12 cellular contexts compared by ENCODE assay signal in genomic region chr6:108250240-108250866, GRCh38. TPM values are rescaled to one million over a fixed set of nuclear protein-coding genes. Genes with fewer than 3 reads are reported as not detected.
DNase-seq lines count a peak whose midpoint lies in the region; ATAC-seq, FAIRE-seq and TF ChIP-seq lines count a peak whose summit lies in the region.
"Had no signal": no experiment of that assay in that cellular context is flagged by ENCODE, and none has a peak within 500 bp of the region (broad histone marks: within the 10 kb centered on the region; RNA-seq: fewer than 3 reads in every experiment).

No MANE protein-coding gene starts in this region.

- H3K4me3 ChIP-seq in H1 (ENCODE audit: extremely low read depth in 1 of 4, insufficient read depth in 2 of 4, low read depth in 3 of 4, low read length in 4 of 4) (no peak overlapping the region), upper lobe of right lung (no peak overlapping the region)

- H3K14ac ChIP-seq in H1 (ENCODE audit: insufficient read length) = no peak overlapping the region

- peak; percentile 71 for FAIRE-seq in H1 (lab: Jason Lieb, UNC)

- H3K27me3 ChIP-seq in H1 (replicated peaks in 1 of 4; ENCODE audit: control insufficient read depth in 3 of 4, extremely low read depth in 1 of 4, insufficient read depth in 3 of 4, low read length in 3 of 4) = no peaks in the 10 kb centered on the region
- H3K27me3 ChIP-seq in upper lobe of right lung = no peaks in the 10 kb centered on the region

- peaks cover 0 to 25% of the 10 kb centered on the region in 2 experiments; a peak in 2 of 4 replicates for H3K79me2 ChIP-seq in H1 (ENCODE audit: control insufficient read depth in 1 of 2, insufficient read depth in 2 of 2, low read length in 2 of 2)

- intact Hi-C loops in natural killer cell (cut with micrococcal nuclease) = loop anchor here (10.0 kb wide), 1 partner anchor 274 kb away; no protein-coding TSS in a partner anchor
- intact Hi-C loops in upper lobe of right lung (cut with DNase I) = no loop called here

- no peak overlapping the region for H2BK20ac ChIP-seq in H1 (ENCODE audit: low read length)

- no peak overlapping the region for H3K23ac ChIP-seq in H1 (ENCODE audit: insufficient read length)

- peaks cover 3% of the 10 kb centered on the region; the same call in 1 of the 2 replicates for H3K79me1 ChIP-seq in H1 (ENCODE audit: low read depth, low read length)

- no peak for DNase-seq in natural killer cell
- no peak for DNase-seq in natural killer cell treated with Interleukin-12 subunit alpha and Interleukin-12 subunit beta and Interleukin-15 and Interleukin-18, amount 100 ng/mL, for 72 hours (ENCODE audit: low spot score)
- peak; percentile 76 for DNase-seq in NAMALWA (ENCODE audit: low spot score)
- no peak for DNase-seq in H1 (ENCODE audit: low read depth in 1 of 2, low spot score in 2 of 2)
- DNase-seq in upper lobe of right lung = no peak
- no peak for DNase-seq in activated effector memory CD4-positive, alpha-beta T cell treated with anti-CD3 and anti-CD28 coated beads, Interleukin-2, amount 50 U/mL, for 16 hours
- no peak for DNase-seq in left lobe of liver (ENCODE audit: low spot score)
- DNase-seq in NCI-H2227 (lab: John Stamatoyannopoulos, UW; ENCODE audit: unreplicated experiment) = no peak
- DNase-seq: activated naive CD4-positive, alpha-beta T cell treated with anti-CD3 and anti-CD28 coated beads, Interleukin-2, amount 10 ng/mL, durations not matched to agents 7 days and 5 days; COR-L47 had no signal

- no peak overlapping the region for H3K4ac ChIP-seq in H1 (replicated peaks; ENCODE audit: insufficient read length, low read depth, low read length)

- no peak overlapping the region for H2BK120ac ChIP-seq in H1 (replicated peaks; ENCODE audit: low read depth, low read length)

- ATAC-seq in natural killer cell = peak in 1 of 3 donors; percentile 55
- ATAC-seq in natural killer cell treated with Interleukin-12 subunit alpha and Interleukin-12 subunit beta and Interleukin-15 and Interleukin-18, amount 100 ng/mL, for 72 hours = no peak
- ATAC-seq in upper lobe of right lung = no peak
- ATAC-seq in left lobe of liver = no peak
- ATAC-seq: stimulated activated effector memory CD8-positive, alpha-beta T cell treated with anti-CD3 and anti-CD28 coated beads, Interleukin-12 subunit alpha, Interleukin-12 subunit beta, amount 100 ng/mL, for 72 hours had no signal

- no peaks in the 10 kb centered on the region for H3K9me3 ChIP-seq in H1 (ENCODE audit: insufficient read depth in 2 of 2, low read depth in 1 of 2, low read length in 1 of 2)
- H3K9me3 ChIP-seq in upper lobe of right lung = no peaks in the 10 kb centered on the region

- H3K4me3 Mint-ChIP-seq in natural killer cell = no peak overlapping the region
- no peak overlapping the region for H3K4me3 Mint-ChIP-seq in natural killer cell treated with Interleukin-12 subunit alpha and Interleukin-12 subunit beta and Interleukin-15 and Interleukin-18, amount 100 ng/mL, for 72 hours
- H3K4me3 Mint-ChIP-seq: activated naive CD4-positive, alpha-beta T cell treated with anti-CD3 and anti-CD28 coated beads, Interleukin-2, amount 10 ng/mL, durations not matched to agents 7 days and 5 days; stimulated activated effector memory CD8-positive, alpha-beta T cell treated with anti-CD3 and anti-CD28 coated beads, Interleukin-12 subunit alpha, Interleukin-12 subunit beta, amount 100 ng/mL, for 72 hours; T-helper 1 cell treated with Interleukin-12 subunit alpha and Interleukin-12 subunit beta and Interleukin-4 antibody, amounts not matched to agents 30 μg/mL and 1 μg/mL, for 36 hours had no signal

- no peak overlapping the region for H3K9ac ChIP-seq in H1 (replicated peaks in 1 of 4; ENCODE audit: extremely low read depth in 1 of 4, low read depth in 3 of 4, low read length in 3 of 4)

- H2BK12ac ChIP-seq in H1 (ENCODE audit: low read depth, low read length) = no peak overlapping the region

- TF ChIP-seq CTCF in natural killer cell (IDR thresholded peaks at IDR 0.05) (peak; percentile 29), H1 (IDR thresholded peaks at IDR 0.05; ENCODE audit: control extremely low read depth in 1 of 3, insufficient read depth in 1 of 3, low read depth in 1 of 3, low read length in 3 of 3) (peak in 2 of 3 experiments; percentile 62 to 71; a peak in 3 of 4 replicates), upper lobe of right lung (IDR thresholded peaks at IDR 0.05) (peak; percentile 6)

- no peak overlapping the region for H2BK5ac ChIP-seq in H1 (ENCODE audit: low read depth, low read length)

- 84% methylated on average over 2 of the region's 2 CpGs; no CpG with 5 or more reads in 1 of the 2 experiments for WGBS in H1 (ENCODE audit: extremely low coverage in 1 of 2, insufficient coverage in 1 of 2, insufficient read length in 1 of 2, insufficient replicate concordance in 2 of 2, low coverage in 1 of 2, low lambda C conversion rate in 2 of 2, missing lambda C conversion rate in 1 of 2), 2 experiments

- no peaks in the 10 kb centered on the region for H3K9me3 Mint-ChIP-seq in natural killer cell
- no peaks in the 10 kb centered on the region for H3K9me3 Mint-ChIP-seq in natural killer cell treated with Interleukin-12 subunit alpha and Interleukin-12 subunit beta and Interleukin-15 and Interleukin-18, amount 100 ng/mL, for 72 hours
- H3K9me3 Mint-ChIP-seq: stimulated activated effector memory CD8-positive, alpha-beta T cell treated with anti-CD3 and anti-CD28 coated beads, Interleukin-12 subunit alpha, Interleukin-12 subunit beta, amount 100 ng/mL, for 72 hours had no signal

- TF ChIP-seq POLR2A in H1 (IDR thresholded peaks at IDR 0.05; ENCODE audit: control extremely low read depth in 1 of 2, low read depth in 2 of 2, low read length in 2 of 2) = no peak

- H3K56ac ChIP-seq in H1 (replicated peaks; ENCODE audit: insufficient read length, low read depth, low read length) = no peak overlapping the region

- CTCF ChIA-PET in H1 (lab: Charles Lee; ENCODE audit: partially characterized antibody) = interaction anchor here (0.6 to 5.0 kb wide), 21 partner anchors 9 to 418 kb away, joined by 3 to 52 read pairs (median 3); partner anchors contain the start of gene SNX3

- no peak overlapping the region for H3K18ac ChIP-seq in H1 (ENCODE audit: extremely low read depth, low read length)

- H2AFZ ChIP-seq in H1 (ENCODE audit: low read length) = no peak overlapping the region

- no peaks in the 10 kb centered on the region for H3K36me3 Mint-ChIP-seq in natural killer cell
- H3K36me3 Mint-ChIP-seq in natural killer cell treated with Interleukin-12 subunit alpha and Interleukin-12 subunit beta and Interleukin-15 and Interleukin-18, amount 100 ng/mL, for 72 hours = no peaks in the 10 kb centered on the region

- POLR2A ChIA-PET in H1 (lab: Charles Lee; ENCODE audit: partially characterized antibody) = no interaction called here

- no peak overlapping the region for H4K5ac ChIP-seq in H1 (ENCODE audit: insufficient read length, low read depth, low read length)

- H4K8ac ChIP-seq in H1 (ENCODE audit: extremely low read depth, insufficient read depth, low read length) = no peak overlapping the region

- TF ChIP-seq EP300 in H1 (IDR thresholded peaks at IDR 0.05; ENCODE audit: borderline replicate concordance in 1 of 2, low read depth in 2 of 2, low read length in 2 of 2) = no peak

- no peak overlapping the region for H4K91ac ChIP-seq in H1 (replicated peaks; ENCODE audit: insufficient read length, low read length)

- H3K27ac ChIP-seq in H1 (ENCODE audit: low read depth, low read length) = no peak overlapping the region
- H3K27ac ChIP-seq in upper lobe of right lung = no peak overlapping the region

- H3K27me3 Mint-ChIP-seq in natural killer cell (ENCODE audit: low read depth in 2 of 2) = no peaks in the 10 kb centered on the region
- H3K27me3 Mint-ChIP-seq in natural killer cell treated with Interleukin-12 subunit alpha and Interleukin-12 subunit beta and Interleukin-15 and Interleukin-18, amount 100 ng/mL, for 72 hours = no peaks in the 10 kb centered on the region
- H3K27me3 Mint-ChIP-seq: activated naive CD4-positive, alpha-beta T cell treated with anti-CD3 and anti-CD28 coated beads, Interleukin-2, amount 10 ng/mL, durations not matched to agents 7 days and 5 days had no signal

- H3K23me2 ChIP-seq in H1 (ENCODE audit: low read depth, low read length) = no peaks in the 10 kb centered on the region

- no peak overlapping the region for H2AK5ac ChIP-seq in H1 (ENCODE audit: low read depth, low read length)

- H3K36me3 ChIP-seq in H1 (ENCODE audit: control insufficient read depth in 2 of 4, insufficient read depth in 4 of 4, low read length in 3 of 4) (no peaks in the 10 kb centered on the region), upper lobe of right lung (no peaks in the 10 kb centered on the region)

- H3K4me2 ChIP-seq in H1 (ENCODE audit: insufficient read depth in 1 of 2, low read depth in 2 of 2, low read length in 2 of 2) = no peak overlapping the region

- no peaks in the 10 kb centered on the region for H4K20me1 ChIP-seq in H1 (replicated peaks in 1 of 2; ENCODE audit: control insufficient read depth in 1 of 2, insufficient read depth in 2 of 2, low read length in 2 of 2)

- no peaks in the 10 kb centered on the region for H3K4me1 ChIP-seq in H1 (replicated peaks in 1 of 4; ENCODE audit: control insufficient read depth in 3 of 4, insufficient read depth in 4 of 4, low read length in 3 of 4)
- H3K4me1 ChIP-seq in upper lobe of right lung = peaks cover 7% of the 10 kb centered on the region

- no peak overlapping the region for H3K27ac Mint-ChIP-seq in natural killer cell
- no peak overlapping the region for H3K27ac Mint-ChIP-seq in natural killer cell treated with Interleukin-12 subunit alpha and Interleukin-12 subunit beta and Interleukin-15 and Interleukin-18, amount 100 ng/mL, for 72 hours
- H3K27ac Mint-ChIP-seq: activated naive CD4-positive, alpha-beta T cell treated with anti-CD3 and anti-CD28 coated beads, Interleukin-2, amount 10 ng/mL, durations not matched to agents 7 days and 5 days; stimulated activated effector memory CD8-positive, alpha-beta T cell treated with anti-CD3 and anti-CD28 coated beads, Interleukin-12 subunit alpha, Interleukin-12 subunit beta, amount 100 ng/mL, for 72 hours; T-helper 1 cell treated with Interleukin-12 subunit alpha and Interleukin-12 subunit beta and Interleukin-4 antibody, amounts not matched to agents 30 μg/mL and 1 μg/mL, for 36 hours had no signal

- peak; percentile 71 to 78 for TF ChIP-seq RAD21 in H1 (IDR thresholded peaks at IDR 0.05 in 1 of 2, conservative IDR thresholded peaks at IDR 0.05 in 1 of 2; ENCODE audit: low read depth in 2 of 2, low read length in 2 of 2)

- H3K4me1 Mint-ChIP-seq in natural killer cell = peaks cover 55 to 63% of the 10 kb centered on the region in 2 donors
- peaks cover 33 to 39% of the 10 kb centered on the region in 2 donors for H3K4me1 Mint-ChIP-seq in natural killer cell treated with Interleukin-12 subunit alpha and Interleukin-12 subunit beta and Interleukin-15 and Interleukin-18, amount 100 ng/mL, for 72 hours (ENCODE audit: low read depth in 2 of 2)

- H2BK15ac ChIP-seq in H1 (ENCODE audit: low read length) = no peak overlapping the region

RNA-seq across cellular contexts. Expression of gene SNX3, which starts 10.5 kb away (rescaled TPM):
- 10 to 100 TPM; 59.7 to 71.6 (median 70.6) TPM for total RNA-seq in natural killer cell
- 10 to 100 TPM; 40.8 to 76.6 TPM for total RNA-seq in natural killer cell treated with Interleukin-12 subunit alpha and Interleukin-12 subunit beta and Interleukin-15 and Interleukin-18, amount 100 ng/mL, for 72 hours
- total RNA-seq in H1 (2021; fragmentation: NEBNext Ultra II Directional; extraction: Animal tissue kit (Norgen Biotek cat#: 25700)) = 72.5 and 72.7 TPM in 2 replicates
- polyA plus RNA-seq in H1 (2011; rRNA removed) = 97.0 and 150 TPM in 2 replicates
- 98.9 TPM for polyA plus RNA-seq in H1 (2011; cell fraction: cytosol; rRNA removed)
- polyA plus RNA-seq in H1 (2011; cell fraction: nucleus; rRNA removed) = 13.1 TPM
- polyA plus RNA-seq in H1 (2012, experiment 1 of 2) = 39.4 to 83.4 TPM (median 45.0 TPM) in 4 replicates
- 64.3 TPM for polyA plus RNA-seq in H1 (2012, experiment 2 of 2)
- polyA plus RNA-seq in H1 (2013, experiment 1 of 2) = 80.3 TPM
- polyA plus RNA-seq in H1 (2013, experiment 2 of 2) = 80.8 TPM
- polyA minus RNA-seq in H1 (2011; rRNA and poly(A)+ RNA removed) = 23.6 and 40.3 TPM in 2 replicates
- polyA minus RNA-seq in H1 (2011; cell fraction: cytosol; rRNA and poly(A)+ RNA removed) = 25.8 TPM
- 17.2 TPM for polyA minus RNA-seq in H1 (2011; cell fraction: nucleus; rRNA and poly(A)+ RNA removed)
- 179 TPM for total RNA-seq in upper lobe of right lung
- 62.3 TPM for total RNA-seq in left lobe of liver

RNA-seq across cellular contexts. Expression of gene AFG1L, which starts 44.5 kb away (rescaled TPM):
- 1 to 10 TPM; 4.8 to 9.2 (median 5.2) TPM for total RNA-seq in natural killer cell
- 1 to 10 TPM; 4.6 to 5.0 TPM for total RNA-seq in natural killer cell treated with Interleukin-12 subunit alpha and Interleukin-12 subunit beta and Interleukin-15 and Interleukin-18, amount 100 ng/mL, for 72 hours
- total RNA-seq in H1 (2021; fragmentation: NEBNext Ultra II Directional; extraction: Animal tissue kit (Norgen Biotek cat#: 25700)) = 5.7 and 7.8 TPM in 2 replicates
- polyA plus RNA-seq in H1 (2011; rRNA removed) = 0.98 and 1.2 TPM in 2 replicates
- polyA plus RNA-seq in H1 (2011; cell fraction: cytosol; rRNA removed) = 1.2 TPM
- 4.1 TPM for polyA plus RNA-seq in H1 (2011; cell fraction: nucleus; rRNA removed)
- polyA plus RNA-seq in H1 (2012, experiment 1 of 2) = 2.1 to 4.4 TPM (median 3.1 TPM) in 4 replicates
- 0.33 TPM for polyA plus RNA-seq in H1 (2012, experiment 2 of 2)
- 1.9 TPM for polyA plus RNA-seq in H1 (2013, experiment 1 of 2)
- 2.0 TPM for polyA plus RNA-seq in H1 (2013, experiment 2 of 2)
- 5.5 and 6.1 TPM in 2 replicates for polyA minus RNA-seq in H1 (2011; rRNA and poly(A)+ RNA removed)
- 7.9 TPM for polyA minus RNA-seq in H1 (2011; cell fraction: cytosol; rRNA and poly(A)+ RNA removed)
- polyA minus RNA-seq in H1 (2011; cell fraction: nucleus; rRNA and poly(A)+ RNA removed) = 14.0 TPM
- 7.7 TPM for total RNA-seq in upper lobe of right lung
- total RNA-seq in left lobe of liver = 7.0 TPM

Comparison
In these comparisons a context has a peak if more than half of its experiments do, and no peak if none do; other contexts are left out.
1. CTCF ChIP-seq: peak in every context shown above with its lines; median percentile 66 in H1; 29 in natural killer cell; 6 in upper lobe of right lung.